Comparison of ENCODE assay signal across 8 cellular contexts in genomic region chr5:149732500-149733128, GRCh38. TPM values are rescaled to one million over a fixed set of nuclear protein-coding genes. Genes with fewer than 3 reads are reported as not detected.
A peak's percentile ranks its signal among the peaks of the same experiment; 100 is the strongest.
DNase-seq lines count a peak whose midpoint lies in the region; ATAC-seq, FAIRE-seq and TF ChIP-seq lines count a peak whose summit lies in the region.

No MANE protein-coding gene starts in this region.

- peak overlapping the region; percentile 83 for H3K4me3 Mint-ChIP-seq in T-helper 2 cell treated with Interferon-gamma antibody and Interleukin-4, amounts not matched to agents 5 μg/mL and 100 μg/mL, for 36 hours

- H3K4me1 Mint-ChIP-seq in T-helper 2 cell treated with Interferon-gamma antibody and Interleukin-4, amounts not matched to agents 5 μg/mL and 100 μg/mL, for 36 hours (ENCODE audit: low read depth), result peaks cover 5% of the 10 kb centered on the region

- no peaks in the 10 kb centered on the region for H3K9me3 Mint-ChIP-seq in T-helper 2 cell treated with Interferon-gamma antibody and Interleukin-4, amounts not matched to agents 5 μg/mL and 100 μg/mL, for 36 hours

- H3K9me3 ChIP-seq in GM12878 (replicated peaks; ENCODE audit: control insufficient read depth, insufficient read depth, low read length) (no peaks in the 10 kb centered on the region), thoracic aorta (no peaks in the 10 kb centered on the region)

- no peak for FAIRE-seq in GM12878 (lab: Jason Lieb, UNC)

- H3K27me3 Mint-ChIP-seq in T-helper 2 cell treated with Interferon-gamma antibody and Interleukin-4, amounts not matched to agents 5 μg/mL and 100 μg/mL, for 36 hours (ENCODE audit: low read depth), result peaks cover 13% of the 10 kb centered on the region

- DNase-seq in T-helper 2 cell treated with Interferon-gamma antibody and Interleukin-4, amounts not matched to agents 5 μg/mL and 100 μg/mL, for 36 hours (ENCODE audit: low spot score), result no peak
- DNase-seq in T-helper 2 cell (no peak), GM12878 (ENCODE audit: low read depth, low spot score) (no peak), left kidney (ENCODE audit: low read depth, low spot score) (peak; percentile 73), thoracic aorta (ENCODE audit: low spot score) (no peak), SKM-1 (lab: John Stamatoyannopoulos, UW; ENCODE audit: unreplicated experiment) (no peak)

- peak overlapping the region; percentile 20 for H3K27ac Mint-ChIP-seq in T-helper 2 cell treated with Interferon-gamma antibody and Interleukin-4, amounts not matched to agents 5 μg/mL and 100 μg/mL, for 36 hours

- TF ChIP-seq POLR2A in GM12878 (IDR thresholded peaks at IDR 0.05; ENCODE audit: low read depth, low read length), result no peak

- no peaks in the 10 kb centered on the region; the same call in 1 of the 2 replicates for H3K4me1 ChIP-seq in GM12878 (ENCODE audit: control insufficient read depth, insufficient read depth, low read length)
- peaks cover 0 to 13% of the 10 kb centered on the region in 2 donors for H3K4me1 ChIP-seq in thoracic aorta (ENCODE audit: control insufficient read depth in 1 of 2, low read depth in 2 of 2)

- intact Hi-C loops in GM12878 (cut with micrococcal nuclease; ENCODE audit: unreplicated experiment), result loop anchor here (10.0 kb wide), 1 partner anchor 232 kb away; the partner anchor contains the start of gene SLC26A2

- no peak for TF ChIP-seq EP300 in GM12878 (IDR thresholded peaks at IDR 0.05; ENCODE audit: borderline replicate concordance in 1 of 2, control insufficient read depth in 1 of 2, low read depth in 2 of 2, low read length in 2 of 2)

- POLR2A ChIA-PET in GM12878 (lab: Charles Lee), result interaction anchor here (0.7 to 5.5 kb wide), 13 partner anchors 10 to 127 kb away, joined by 3 to 48 read pairs (median 6); no protein-coding TSS in a partner anchor

- CTCF ChIA-PET in GM12878 (lab: Yijun Ruan, JAX), result interaction anchor here (0.7 to 4.3 kb wide), 11 partner anchors 9 to 228 kb away, joined by 3 to 35 read pairs (median 6); partner anchors contain the start of gene SLC26A2

- H3K36me3 ChIP-seq in GM12878 (ENCODE audit: control insufficient read depth in 2 of 2, insufficient read depth in 2 of 2, low read length in 1 of 2) (no peaks in the 10 kb centered on the region; a peak in 1 of 4 replicates), thoracic aorta (no peaks in the 10 kb centered on the region)

- TF ChIP-seq RAD21 in GM12878 (IDR thresholded peaks at IDR 0.05; ENCODE audit: insufficient read depth, low read depth, low read length), result no peak

- TF ChIP-seq CTCF in GM12878 (IDR thresholded peaks at IDR 0.05 in 2 of 3, conservative IDR thresholded peaks at IDR 0.05 in 1 of 3; ENCODE audit: control insufficient read depth in 2 of 3, extremely low read depth in 1 of 3, insufficient read depth in 1 of 3, low read depth in 3 of 3, low read length in 3 of 3) (no peak), thoracic aorta (IDR thresholded peaks at IDR 0.05) (no peak)

- in situ Hi-C loops in GM12878 (cut with MboI), result no loop called here

- WGBS in GM12878 (ENCODE audit: insufficient coverage, insufficient replicate concordance, low lambda C conversion rate, missing lambda C conversion rate), result 72% methylated on average over 11 of the region's 11 CpGs

- H4K20me1 ChIP-seq in GM12878 (ENCODE audit: control insufficient read depth, insufficient read depth), result peaks cover 3% of the 10 kb centered on the region; the same call in 1 of the 2 replicates

- H3K27me3 ChIP-seq in GM12878 (replicated peaks in 1 of 2; ENCODE audit: control insufficient read depth in 2 of 2, insufficient read depth in 2 of 2, low read length in 1 of 2) (no peaks in the 10 kb centered on the region), thoracic aorta (replicated peaks; ENCODE audit: insufficient read depth) (no peaks in the 10 kb centered on the region)

- H3K4me3 ChIP-seq in GM12878, result peak overlapping the region; percentile 100
- peak overlapping the region; percentile 82 for H3K4me3 ChIP-seq in thoracic aorta

- no peak for ATAC-seq in GM12878
- ATAC-seq in thoracic aorta (ENCODE audit: insufficient number of reproducible peaks, low FRiP score, low read depth), result no peak
- ATAC-seq in HG02973 (IDR thresholded peaks at IDR 0.05; ENCODE audit: unreplicated experiment), result no peak
- ATAC-seq in GM18858 (IDR thresholded peaks at IDR 0.05; ENCODE audit: unreplicated experiment), result no peak

- no peak overlapping the region for H2AFZ ChIP-seq in GM12878 (ENCODE audit: control insufficient read depth, low read depth, low read length)

- H3K36me3 Mint-ChIP-seq in T-helper 2 cell treated with Interferon-gamma antibody and Interleukin-4, amounts not matched to agents 5 μg/mL and 100 μg/mL, for 36 hours (ENCODE audit: low read depth), result no peaks in the 10 kb centered on the region

- H3K27ac ChIP-seq in GM12878 (ENCODE audit: control insufficient read depth, insufficient read depth) (peak overlapping the region; percentile 82), thoracic aorta (no peak overlapping the region)

- RAD21 ChIA-PET in GM12878 (lab: Charles Lee; ENCODE audit: unreplicated experiment), result interaction anchor here (0.6 to 4.5 kb wide), 22 partner anchors 10 to 258 kb away, joined by 3 to 51 read pairs (median 6); no protein-coding TSS in a partner anchor

- H3K4me2 ChIP-seq in GM12878 (ENCODE audit: control insufficient read depth, insufficient read depth), result peak overlapping the region; percentile 72

- H3K79me2 ChIP-seq in GM12878 (ENCODE audit: control insufficient read depth, insufficient read depth, low read length), result peaks cover 60% of the 10 kb centered on the region

- SMC1A ChIA-PET in GM12878 (lab: Charles Lee; ENCODE audit: uncharacterized antibody, unreplicated experiment), result interaction anchor here (0.8 to 3.4 kb wide), 14 partner anchors 12 to 106 kb away, joined by 3 to 25 read pairs (median 6); no protein-coding TSS in a partner anchor

- no TSS peak for BruUV-seq in GM12878 (replicated peaks; lab: Mats Ljungman, UMichigan)

- peak overlapping the region; percentile 77 for H3K9ac ChIP-seq in GM12878 (ENCODE audit: control insufficient read depth, insufficient read depth, low read length)

TF ChIP-seq in GM12878, 131 proteins besides CTCF, POLR2A, EP300 and RAD21:
- TF ChIP-seq RELB (IDR thresholded peaks at IDR 0.05; ENCODE audit: low read depth), result 0 out of 2 replicates have a peak, but pooled peaks have one; percentile 8
- peak; percentile 61; the same call in 1 of the 2 replicates for TF ChIP-seq RAD51 (IDR thresholded peaks at IDR 0.05)
- TF ChIP-seq ZNF217 (IDR thresholded peaks at IDR 0.05), result no peak

RNA-seq across cellular contexts. Expression of gene PPARGC1B, which starts 2.5 kb away (rescaled TPM):
- 55.8 and 60.6 TPM in 2 replicates for total RNA-seq in GM12878 (2013; cell fraction: nucleolus; rRNA removed)
- total RNA-seq in GM12878 (2014; rRNA removed), result 5.3 and 6.4 TPM in 2 replicates
- 5.8 and 6.1 TPM in 2 replicates for total RNA-seq in GM12878 (2014; rRNA removed; fragmentation: Illumina TruSeq; extraction: Trizol)
- total RNA-seq in GM12878 (2021), result 18.1 and 20.5 TPM in 2 replicates
- polyA plus RNA-seq in GM12878 (2011; ENCODE audit: low read depth), result 2.5 TPM
- 3.0 and 4.7 TPM in 2 replicates for polyA plus RNA-seq in GM12878 (2011; rRNA removed)
- 3.2 and 4.0 TPM in 2 replicates for polyA plus RNA-seq in GM12878 (2011; cell fraction: cytosol; rRNA removed)
- polyA plus RNA-seq in GM12878 (2011; cell fraction: nucleus; rRNA removed), result 24.1 and 34.3 TPM in 2 replicates
- 3.1 and 3.8 TPM in 2 replicates for polyA plus RNA-seq in GM12878 (2012)
- 7.8 and 8.6 TPM in 2 replicates for polyA plus RNA-seq in GM12878 (2014; fragmentation: Illumina TruSeq; extraction: Trizol)
- 1 to 10 TPM; 1.8 to 2.5 TPM for polyA plus RNA-seq in GM12878 (2014; fragmentation: Nextera tagmentation; extraction: Ambion mirVana)
- polyA plus RNA-seq in GM12878 (2014; rRNA removed), result 7.3 and 7.5 TPM in 2 replicates
- 10 to 100 TPM; 10.4 to 10.7 TPM for polyA plus RNA-seq in GM12878 (2016; fragmentation: Nextera tagmentation; extraction: Ambion mirVana)
- polyA minus RNA-seq in GM12878 (2011; rRNA and poly(A)+ RNA removed), result 9.2 and 10.7 TPM in 2 replicates
- polyA minus RNA-seq in GM12878 (2011; cell fraction: cytosol; rRNA and poly(A)+ RNA removed), result 5.5 and 6.4 TPM in 2 replicates
- 11.2 and 19.8 TPM in 2 replicates for polyA minus RNA-seq in GM12878 (2011; cell fraction: nucleus; rRNA and poly(A)+ RNA removed)
- 1 to 10 TPM; 1.4 to 2.4 TPM for total RNA-seq in thoracic aorta
